ENCODE assay signal across 10 cellular contexts in the genomic region with DNA sequence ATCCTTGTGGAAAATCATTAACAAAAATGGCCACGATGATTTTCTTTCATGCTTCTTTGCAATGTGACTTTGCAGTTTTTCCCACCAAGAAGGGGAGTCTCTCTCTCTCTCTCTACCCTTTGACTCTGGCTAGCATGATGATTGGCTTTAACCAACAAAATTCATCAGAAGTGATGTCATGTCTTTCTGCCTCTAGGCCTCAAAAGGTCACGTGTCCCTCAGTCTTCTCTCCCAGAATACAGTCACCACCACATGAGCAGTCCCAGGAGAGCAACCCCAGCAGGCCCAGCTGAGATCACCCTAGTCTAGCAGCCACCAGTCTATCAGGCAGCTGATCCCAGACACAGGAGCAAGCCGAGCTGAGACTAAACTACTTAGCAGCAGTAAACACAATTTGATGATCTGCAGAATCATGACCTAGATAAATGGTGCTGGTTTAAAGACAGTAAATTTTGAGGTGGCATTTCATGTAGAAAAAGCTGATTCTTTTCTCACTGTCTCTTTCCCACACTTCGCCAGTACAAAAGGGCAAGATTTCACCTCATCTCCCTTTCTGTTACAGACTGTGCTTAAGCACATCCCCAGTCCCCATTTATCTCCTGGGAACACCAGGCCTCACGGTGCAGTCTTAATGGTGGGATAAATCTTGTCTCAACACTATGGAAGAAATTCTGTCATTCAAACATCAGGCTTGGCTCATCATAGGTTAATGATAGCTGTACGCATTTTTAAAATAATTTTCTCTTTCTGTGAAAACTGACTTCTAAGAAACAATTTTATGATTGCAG.
DNase-seq lines count a peak whose midpoint lies in the region; ATAC-seq and TF ChIP-seq lines count a peak whose summit lies in the region.
"Had no signal": no experiment of that assay in that cellular context is flagged by ENCODE, and none has a peak within 500 bp of the region (broad histone marks: within the 10 kb centered on the region; RNA-seq: fewer than 3 reads in every experiment).

No MANE protein-coding gene starts in this region.

- H3K4me1 Mint-ChIP-seq in nephron progenitor cell, result peaks cover 8% of the 10 kb centered on the region

- peak overlapping the region; percentile 36 for H3K27ac ChIP-seq in fibroblast of lung (ENCODE audit: insufficient read depth, low read length)

- H4K20me1 ChIP-seq in fibroblast of lung (ENCODE audit: control insufficient read depth, extremely low read depth, insufficient read depth, low read length), result no peaks in the 10 kb centered on the region

- peak; percentile 35 for DNase-seq in AG09309 (ENCODE audit: low read depth)
- peak; percentile 25 for DNase-seq in MV-4-11 (lab: John Stamatoyannopoulos, UW)
- peak; percentile 78 to 81 for DNase-seq in fibroblast of lung (ENCODE audit: low read depth in 2 of 2)
- DNase-seq in nephron progenitor cell, result no peak
- no peak for DNase-seq in ecto neural progenitor cell (ENCODE audit: low spot score)
- no peak for DNase-seq in NK-92 (lab: John Stamatoyannopoulos, UW; ENCODE audit: unreplicated experiment)
- no peak for DNase-seq in GM13976 (ENCODE audit: low spot score)
- DNase-seq: Caco-2, NCI-H446 treated with DMSO at 0.1 percent for 48 hours had no signal

- H3K27ac Mint-ChIP-seq in nephron progenitor cell, result peak overlapping the region; percentile 73

- H3K36me3 Mint-ChIP-seq in nephron progenitor cell (ENCODE audit: low read depth), result no peaks in the 10 kb centered on the region

- H3K79me2 ChIP-seq in fibroblast of lung (ENCODE audit: control insufficient read depth, insufficient read depth, low read length), result no peaks in the 10 kb centered on the region

- no peak for ATAC-seq in GM18867 (IDR thresholded peaks at IDR 0.05; ENCODE audit: unreplicated experiment)

- no peak overlapping the region for H3K4me3 Mint-ChIP-seq in nephron progenitor cell

- H3K27me3 Mint-ChIP-seq in nephron progenitor cell (ENCODE audit: low read depth, poor library complexity), result peaks cover 4% of the 10 kb centered on the region

- in situ Hi-C loops in GM13976 (cut with MboI; ENCODE audit: low sequenced_read_pairs, unreplicated experiment), result no loop called here

- no peak overlapping the region for H3K4me2 ChIP-seq in fibroblast of lung (ENCODE audit: extremely low read depth, insufficient read depth, low read length)

- H3K9ac ChIP-seq in fibroblast of lung (ENCODE audit: insufficient read depth, low read length), result no peak overlapping the region

- H3K27me3 ChIP-seq in fibroblast of lung (ENCODE audit: control insufficient read depth, insufficient read depth, low read length), result no peaks in the 10 kb centered on the region

- no peaks in the 10 kb centered on the region for H3K9me3 ChIP-seq in fibroblast of lung (ENCODE audit: control insufficient read depth, insufficient read depth, low read depth, low read length)
- H3K9me3 ChIP-seq: Caco-2 had no signal

- no peaks in the 10 kb centered on the region for H3K36me3 ChIP-seq in fibroblast of lung (ENCODE audit: control insufficient read depth, insufficient read depth, low read length)

- no peak overlapping the region for H2AFZ ChIP-seq in fibroblast of lung (ENCODE audit: low read length)

- TF ChIP-seq CTCF in AG09309 (IDR thresholded peaks at IDR 0.05; ENCODE audit: control insufficient read depth, insufficient read depth, low read depth, low read length, missing control alignments) (no peak), fibroblast of lung (conservative IDR thresholded peaks at IDR 0.05 in 1 of 2, IDR thresholded peaks at IDR 0.05 in 1 of 2; ENCODE audit: low read depth in 1 of 2, low read length in 2 of 2) (no peak), nephron progenitor cell (IDR thresholded peaks at IDR 0.05) (no peak), GM13976 (IDR thresholded peaks at IDR 0.05; ENCODE audit: borderline replicate concordance, control extremely low read depth, extremely low read depth, insufficient read depth, missing control alignments) (no peak)

- peaks cover 6% of the 10 kb centered on the region for H3K4me1 ChIP-seq in fibroblast of lung (ENCODE audit: control insufficient read depth, extremely low read depth, insufficient read depth, low read length)
- H3K4me1 ChIP-seq: Caco-2 had no signal

- no peak overlapping the region for H3K4me3 ChIP-seq in AG09309 (ENCODE audit: control insufficient read depth, low read depth, low read length)
- no peak overlapping the region for H3K4me3 ChIP-seq in fibroblast of lung (replicated peaks in 1 of 4; ENCODE audit: control extremely low read depth in 1 of 4, insufficient read depth in 1 of 4, low read depth in 3 of 4, low read length in 4 of 4)

- no peaks in the 10 kb centered on the region for H3K9me3 Mint-ChIP-seq in nephron progenitor cell

Comparison
In these comparisons a context has a peak if more than half of its experiments do, and no peak if none do; other contexts are left out.
1. DNase-seq: peak in AG09309 (single experiment), MV-4-11 (single experiment) and fibroblast of lung (2 of 2); none in nephron progenitor cell (single experiment), ecto neural progenitor cell (single experiment), NK-92 (single experiment) and GM13976 (single experiment).